8 cellular contexts compared by ENCODE assay signal in the genomic region with DNA sequence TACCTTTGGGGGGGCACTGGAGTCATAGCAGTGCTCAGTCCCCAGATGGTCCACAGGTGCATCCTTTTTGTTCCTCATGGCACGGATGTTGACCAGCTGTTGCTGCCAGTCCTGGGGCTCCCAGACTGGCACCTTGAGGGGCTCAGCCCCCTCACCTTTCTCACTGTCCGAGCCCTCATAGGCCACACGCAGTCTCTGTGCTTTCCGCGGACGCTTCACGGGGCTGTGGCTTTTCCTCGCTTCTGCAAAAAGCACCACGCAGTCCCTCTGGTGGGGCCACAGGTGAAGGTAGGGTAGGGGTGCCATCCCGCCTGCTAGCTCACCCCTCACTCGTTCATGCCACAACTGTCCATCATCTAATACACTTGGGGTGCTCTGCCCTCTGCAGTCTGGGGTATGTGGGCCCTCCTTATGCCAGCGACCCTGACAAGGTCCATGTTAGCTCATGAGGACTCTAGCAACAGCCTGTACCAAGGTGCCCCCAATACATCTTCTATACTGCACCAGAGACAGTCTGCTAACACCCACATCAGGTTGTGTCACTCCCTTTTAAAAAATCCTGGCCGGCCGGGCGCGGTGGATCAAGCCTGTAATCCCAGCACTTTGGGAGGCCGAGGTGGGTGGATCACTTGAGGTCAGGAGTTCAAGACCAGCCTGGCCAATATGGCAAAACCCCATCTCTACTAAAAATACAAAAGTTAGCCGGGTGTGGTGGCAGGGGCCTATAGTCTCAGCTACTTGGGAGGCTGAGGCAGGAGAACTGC. TPM values are rescaled to one million over a fixed set of nuclear protein-coding genes. Genes with fewer than 3 reads are reported as not detected.
DNase-seq lines count a peak whose midpoint lies in the region; ATAC-seq, FAIRE-seq and TF ChIP-seq lines count a peak whose summit lies in the region.

No MANE protein-coding gene starts in this region.

- H2BK12ac ChIP-seq in neuronal stem cell (ENCODE audit: low read length) = no peak overlapping the region

- TF ChIP-seq CTCF in colonic mucosa (IDR thresholded peaks at IDR 0.05) = no peak

- no peaks in the 10 kb centered on the region for H3K36me3 ChIP-seq in CD8-positive, alpha-beta memory T cell (ENCODE audit: insufficient read depth, low read length)
- no peaks in the 10 kb centered on the region for H3K36me3 ChIP-seq in Karpas-422 (ENCODE audit: insufficient read depth, low read length)
- no peaks in the 10 kb centered on the region for H3K36me3 ChIP-seq in colonic mucosa
- H3K36me3 ChIP-seq in neuronal stem cell (replicated peaks in 1 of 2; ENCODE audit: control insufficient read depth in 2 of 2, insufficient read depth in 2 of 2, low read length in 2 of 2) = peaks cover 11 to 14% of the 10 kb centered on the region in 2 donors

- H2AFZ ChIP-seq in Karpas-422 (ENCODE audit: low read length) = no peak overlapping the region
- H2AFZ ChIP-seq in neuronal stem cell (ENCODE audit: low read length) = no peak overlapping the region

- peak overlapping the region; percentile 100 for H3K4me2 ChIP-seq in Karpas-422 (ENCODE audit: low read depth, low read length, poor library complexity, severe bottlenecking)
- peak overlapping the region; percentile 85 for H3K4me2 ChIP-seq in neuronal stem cell (ENCODE audit: insufficient read depth, low read length, poor library complexity, severe bottlenecking)

- H3K27me3 Mint-ChIP-seq in CD8-positive, alpha-beta memory T cell = no peaks in the 10 kb centered on the region

- H3K27ac ChIP-seq in CD8-positive, alpha-beta memory T cell (ENCODE audit: low read depth, low read length) = no peak overlapping the region
- H3K27ac ChIP-seq in Karpas-422 (ENCODE audit: low read length) = no peak overlapping the region
- H3K27ac ChIP-seq in colonic mucosa = peak overlapping the region; percentile 77
- no peak overlapping the region for H3K27ac ChIP-seq in neuronal stem cell (replicated peaks; ENCODE audit: low read length)

- H3K27me3 ChIP-seq in CD8-positive, alpha-beta memory T cell (ENCODE audit: insufficient read depth, low read length, poor library complexity, severe bottlenecking) = no peaks in the 10 kb centered on the region
- H3K27me3 ChIP-seq in Karpas-422 (ENCODE audit: low read length) (no peaks in the 10 kb centered on the region), colonic mucosa (no peaks in the 10 kb centered on the region), neuronal stem cell (ENCODE audit: control insufficient read depth in 3 of 3, insufficient read depth in 3 of 3, low read depth in 1 of 3, low read length in 3 of 3) (no peaks in the 10 kb centered on the region)

- peaks cover 14% of the 10 kb centered on the region for H3K4me1 ChIP-seq in CD8-positive, alpha-beta memory T cell (ENCODE audit: insufficient read depth, low read length)
- H3K4me1 ChIP-seq in Karpas-422 (ENCODE audit: low read length) = peaks cover 22% of the 10 kb centered on the region
- H3K4me1 ChIP-seq in colonic mucosa = peaks cover 44% of the 10 kb centered on the region
- H3K4me1 ChIP-seq in neuronal stem cell (ENCODE audit: control insufficient read depth in 2 of 2, insufficient read depth in 1 of 2, low read depth in 1 of 2, low read length in 2 of 2) = peaks cover 8 to 11% of the 10 kb centered on the region in 2 donors

- no peaks in the 10 kb centered on the region for H3K9me2 ChIP-seq in Karpas-422 (replicated peaks; ENCODE audit: insufficient read depth, low read length)

- no peaks in the 10 kb centered on the region for H3K9me3 ChIP-seq in CD8-positive, alpha-beta memory T cell (ENCODE audit: low read length)
- no peaks in the 10 kb centered on the region for H3K9me3 ChIP-seq in Karpas-422 (ENCODE audit: low read length)
- no peaks in the 10 kb centered on the region for H3K9me3 ChIP-seq in colonic mucosa
- H3K9me3 ChIP-seq in neuronal stem cell (replicated peaks in 1 of 2; ENCODE audit: control insufficient read depth in 2 of 2, insufficient read depth in 1 of 2, low read depth in 1 of 2, low read length in 2 of 2) = no peaks in the 10 kb centered on the region

- no CpG with 5 or more reads among the region's 18 CpGs for WGBS in neuronal stem cell (ENCODE audit: extremely low coverage in 2 of 2, insufficient read length in 2 of 2, insufficient replicate concordance in 1 of 2), 2 donors

- no peak overlapping the region for H3K14ac ChIP-seq in neuronal stem cell (ENCODE audit: low read length)

- peaks cover 34% of the 10 kb centered on the region for H3K79me2 ChIP-seq in Karpas-422 (ENCODE audit: low read length)

- no peak overlapping the region for H4K8ac ChIP-seq in neuronal stem cell (ENCODE audit: low read depth, low read length)

- H3K4me1 Mint-ChIP-seq in CD8-positive, alpha-beta memory T cell = peaks cover 14 to 27% (median 16%) of the 10 kb centered on the region in 3 donors

- no peak for FAIRE-seq in H54 (lab: Jason Lieb, UNC)

- no peak overlapping the region for H3K4ac ChIP-seq in neuronal stem cell (ENCODE audit: low read length)

- no peak for ATAC-seq in GM21717 (IDR thresholded peaks at IDR 0.05; ENCODE audit: unreplicated experiment)

- H2BK120ac ChIP-seq in neuronal stem cell (ENCODE audit: low read depth, low read length) = no peak overlapping the region

- no peaks in the 10 kb centered on the region for H4K20me1 ChIP-seq in Karpas-422 (ENCODE audit: insufficient read depth, low read depth, low read length)

- no peak overlapping the region for H2BK15ac ChIP-seq in neuronal stem cell (ENCODE audit: low read length)

- H3K36me3 Mint-ChIP-seq in CD8-positive, alpha-beta memory T cell = peaks cover 0 to 19% (median 1%) of the 10 kb centered on the region in 3 donors

- no peak overlapping the region for H3K4me3 ChIP-seq in CD8-positive, alpha-beta memory T cell (ENCODE audit: low read length)
- peak overlapping the region; percentile 100 for H3K4me3 ChIP-seq in Karpas-422 (ENCODE audit: low read length)
- peak overlapping the region; percentile 97 for H3K4me3 ChIP-seq in colonic mucosa
- H3K4me3 ChIP-seq in neuronal stem cell (ENCODE audit: low read length in 2 of 2) = peak overlapping the region in 1 of 2 donors; percentile 87

- no peak overlapping the region for H2AK5ac ChIP-seq in neuronal stem cell (ENCODE audit: low read depth, low read length)

- no peak for DNase-seq in CD8-positive, alpha-beta memory T cell
- DNase-seq in Karpas-422 = no peak
- no peak for DNase-seq in colonic mucosa
- DNase-seq in neuronal stem cell (ENCODE audit: low spot score) = no peak
- no peak for DNase-seq in GM19240 (ENCODE audit: insufficient read length, low spot score)
- no peak for DNase-seq in HuH-7.5 (ENCODE audit: low spot score)
- no peak for DNase-seq in H54 (ENCODE audit: insufficient read length, low spot score)

- no peaks in the 10 kb centered on the region for H3K9me3 Mint-ChIP-seq in CD8-positive, alpha-beta memory T cell

- peaks cover 9% of the 10 kb centered on the region for H3K79me1 ChIP-seq in neuronal stem cell (ENCODE audit: low read depth, low read length)

- peak overlapping the region; percentile 95 for H3K9ac ChIP-seq in Karpas-422 (ENCODE audit: low read length)
- peak overlapping the region in 1 of 2 donors; percentile 82 for H3K9ac ChIP-seq in colonic mucosa (ENCODE audit: low read depth in 2 of 2, low read length in 2 of 2)
- peak overlapping the region; percentile 34 for H3K9ac ChIP-seq in neuronal stem cell (ENCODE audit: low read depth, low read length, poor library complexity)

- H3K18ac ChIP-seq in neuronal stem cell (ENCODE audit: low read length) = no peak overlapping the region

- H2BK5ac ChIP-seq in neuronal stem cell (ENCODE audit: low read length) = no peak overlapping the region

- no peak for TF ChIP-seq POLR2A in H54 (IDR thresholded peaks at IDR 0.05; ENCODE audit: low read depth, low read length)

- H3K27ac Mint-ChIP-seq in CD8-positive, alpha-beta memory T cell = peak overlapping the region in 1 of 8 donors; percentile 77

- POLR2A ChIA-PET in CD8-positive, alpha-beta memory T cell (lab: Charles Lee) = interaction anchor here (2.1 kb wide), 1 partner anchor 10 kb away, joined by 6 read pairs; no protein-coding TSS in a partner anchor

- intact Hi-C loops in colonic mucosa (cut with DNase I) = no loop called here

- no peak overlapping the region for H4K91ac ChIP-seq in neuronal stem cell (ENCODE audit: low read depth, low read length, poor library complexity)

- peak overlapping the region; percentile 34 to 94 (median 90) for H3K4me3 Mint-ChIP-seq in CD8-positive, alpha-beta memory T cell

- no peak overlapping the region for H3K23ac ChIP-seq in neuronal stem cell (ENCODE audit: low read depth, low read length, poor library complexity)

- CTCF ChIA-PET in CD8-positive, alpha-beta memory T cell (lab: Charles Lee) = interaction anchor here (1.2 to 2.5 kb wide), 5 partner anchors 21 to 109 kb away, joined by 3 to 17 read pairs (median 4); a partner anchor contains a TSS

RNA-seq across cellular contexts. Expression of a gene that starts 1.3 kb away (rescaled TPM):
- total RNA-seq in CD8-positive, alpha-beta memory T cell = 10 to 100 TPM; 28.7 to 29.5 TPM
- polyA plus RNA-seq in CD8-positive, alpha-beta memory T cell = 16.3 TPM
- 23.2 and 52.2 TPM in 2 replicates for total RNA-seq in Karpas-422 (2014; rRNA removed; shearing (Covaris generic); ENCODE audit: low replicate concordance)
- total RNA-seq in colonic mucosa = 10 to 100 TPM; 30.1 to 96.8 TPM
- polyA plus RNA-seq in neuronal stem cell (2013, experiment 1 of 2) = 28.2 TPM
- polyA plus RNA-seq in neuronal stem cell (2013, experiment 2 of 2) = 27.7 TPM

RNA-seq across cellular contexts. Expression of a gene that starts 1.5 kb away (rescaled TPM):
- total RNA-seq in CD8-positive, alpha-beta memory T cell = 10 to 100 TPM; 79.3 to 86.3 TPM
- 46.4 TPM for polyA plus RNA-seq in CD8-positive, alpha-beta memory T cell
- total RNA-seq in Karpas-422 (2014; rRNA removed; shearing (Covaris generic); ENCODE audit: low replicate concordance) = 33.3 and 64.5 TPM in 2 replicates
- total RNA-seq in colonic mucosa = 100 to 1,000 TPM in 1 of 2 donors, 10 to 100 TPM in 1; 75.3 to 143 TPM
- 54.6 TPM for polyA plus RNA-seq in neuronal stem cell (2013, experiment 1 of 2)
- 53.2 TPM for polyA plus RNA-seq in neuronal stem cell (2013, experiment 2 of 2)

RNA-seq across cellular contexts. Expression of a gene that starts 19.6 kb away (rescaled TPM):
- total RNA-seq in CD8-positive, alpha-beta memory T cell = 1 to 10 TPM; 3.0 to 4.1 TPM
- polyA plus RNA-seq in CD8-positive, alpha-beta memory T cell = 0.51 TPM
- not detected in 2 replicates for total RNA-seq in Karpas-422 (2014; rRNA removed; shearing (Covaris generic); ENCODE audit: low replicate concordance)
- 10 to 100 TPM; 64.0 to 77.9 TPM for total RNA-seq in colonic mucosa
- polyA plus RNA-seq in neuronal stem cell (2013, experiment 1 of 2) = 16.0 TPM
- polyA plus RNA-seq in neuronal stem cell (2013, experiment 2 of 2) = 14.8 TPM

RNA-seq across cellular contexts. Expression of a gene that starts 26.7 kb away (rescaled TPM):
- 10 to 100 TPM in 1 of 2 experiments, 1 to 10 TPM in 1; 9.4 to 12.5 TPM for total RNA-seq in CD8-positive, alpha-beta memory T cell
- not detected for polyA plus RNA-seq in CD8-positive, alpha-beta memory T cell
- 3.0 TPM in 1 of 2 replicates, not detected in the other for total RNA-seq in Karpas-422 (2014; rRNA removed; shearing (Covaris generic); ENCODE audit: low replicate concordance)
- 1 to 10 TPM; 3.5 to 3.8 TPM for total RNA-seq in colonic mucosa
- 2.0 TPM for polyA plus RNA-seq in neuronal stem cell (2013, experiment 1 of 2)
- polyA plus RNA-seq in neuronal stem cell (2013, experiment 2 of 2) = 1.7 TPM

RNA-seq across cellular contexts. Expression of a gene that starts 36.7 kb away (rescaled TPM):
- total RNA-seq in CD8-positive, alpha-beta memory T cell = 10 to 100 TPM; 91.8 to 96.6 TPM
- 11.3 TPM for polyA plus RNA-seq in CD8-positive, alpha-beta memory T cell
- total RNA-seq in Karpas-422 (2014; rRNA removed; shearing (Covaris generic); ENCODE audit: low replicate concordance) = 12.6 and 20.5 TPM in 2 replicates
- 10 to 100 TPM; 45.4 to 64.3 TPM for total RNA-seq in colonic mucosa
- polyA plus RNA-seq in neuronal stem cell (2013, experiment 1 of 2) = 21.3 TPM
- polyA plus RNA-seq in neuronal stem cell (2013, experiment 2 of 2) = 20.9 TPM

Comparison
In these comparisons a context has a peak if more than half of its experiments do, and no peak if none do; other contexts are left out.
1. RNA of a gene that starts 19.6 kb away (total RNA-seq): 64.0 to 77.9 TPM in colonic mucosa; 3.0 to 4.1 TPM in CD8-positive, alpha-beta memory T cell and not detected in Karpas-422; every median in the first group is over 10 times any median in the second.